Comparison of ENCODE assay signal across 12 cellular contexts in the genomic region with DNA sequence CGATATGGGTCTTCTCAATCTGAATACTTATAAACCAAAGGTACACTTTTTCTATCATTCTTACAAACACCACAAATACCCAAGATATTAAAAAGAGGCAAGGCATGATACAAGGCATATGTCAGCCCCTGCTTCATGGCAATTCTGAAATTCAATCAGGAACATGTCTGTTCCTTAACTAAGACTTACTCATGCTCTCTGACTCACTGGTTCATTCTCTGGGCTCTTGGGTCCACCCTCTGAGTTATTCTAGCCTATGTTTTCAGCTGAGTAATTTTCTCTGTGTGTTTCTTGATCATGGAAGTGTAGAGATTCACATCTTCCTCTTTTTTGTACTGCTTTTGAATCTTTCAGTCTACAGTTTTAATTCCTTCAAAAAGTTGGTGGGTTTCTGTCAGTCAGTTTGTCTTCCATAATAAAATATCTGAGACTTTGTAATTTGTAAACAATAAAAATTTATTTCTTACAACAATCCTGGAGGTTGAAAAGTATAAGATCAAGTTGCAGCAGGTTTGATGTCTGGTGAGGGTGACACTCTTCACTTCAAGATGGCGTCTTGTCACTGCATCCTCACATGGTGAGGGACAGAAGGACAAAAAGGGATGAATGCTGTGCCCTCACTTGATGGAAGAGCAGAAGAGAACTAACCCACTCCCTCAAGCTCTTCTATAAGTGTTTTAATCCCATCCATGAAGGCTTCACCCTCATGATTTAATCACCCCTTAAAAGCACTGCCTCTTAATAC.
A peak's percentile ranks its signal among the peaks of the same experiment; 100 is the strongest.
DNase-seq lines count a peak whose midpoint lies in the region; ATAC-seq and TF ChIP-seq lines count a peak whose summit lies in the region.
"Had no signal": no experiment of that assay in that cellular context is flagged by ENCODE, and none has a peak within 500 bp of the region (broad histone marks: within the 10 kb centered on the region; RNA-seq: fewer than 3 reads in every experiment).

No MANE protein-coding gene starts in this region.

- H3K36me3 Mint-ChIP-seq in memory B cell, result no peaks in the 10 kb centered on the region

- TF ChIP-seq POLR2A in vagina (IDR thresholded peaks at IDR 0.05), result no peak

- H3K27me3 ChIP-seq in vagina, result no peaks in the 10 kb centered on the region
- H3K27me3 ChIP-seq: testis had no signal

- ATAC-seq in HG03432 (IDR thresholded peaks at IDR 0.05; ENCODE audit: unreplicated experiment), result peak; percentile 55
- ATAC-seq in memory B cell (ENCODE audit: low read depth), result peak; percentile 58
- no peak for ATAC-seq in HG03025 (IDR thresholded peaks at IDR 0.05; ENCODE audit: low FRiP score, unreplicated experiment)
- ATAC-seq: mucosa of descending colon had no signal

- H3K9me3 ChIP-seq in vagina, result no peaks in the 10 kb centered on the region
- H3K9me3 ChIP-seq: mucosa of descending colon, testis had no signal

- no peak overlapping the region for H3K4me3 ChIP-seq in vagina
- H3K4me3 ChIP-seq: mucosa of descending colon, testis had no signal

- peaks cover 6% of the 10 kb centered on the region for H3K9me3 Mint-ChIP-seq in memory B cell

- no peak overlapping the region for H3K4me3 Mint-ChIP-seq in memory B cell

- H3K4me1 Mint-ChIP-seq in memory B cell, result peaks cover 6% of the 10 kb centered on the region

- no peak for TF ChIP-seq CTCF in vagina (IDR thresholded peaks at IDR 0.05)

- DNase-seq in EL, result peak; percentile 53
- DNase-seq in astrocyte of the hippocampus (ENCODE audit: low read depth, low spot score), result peak; percentile 53
- no peak for DNase-seq in memory B cell (ENCODE audit: low spot score in 2 of 2)
- no peak for DNase-seq in SW 1271 (lab: John Stamatoyannopoulos, UW)
- DNase-seq in activated CD8-positive, alpha-beta memory T cell treated with anti-CD3 and anti-CD28 coated beads for 24 hours, result no peak
- DNase-seq in vagina (ENCODE audit: extremely low spot score in 2 of 2), result no peak
- DNase-seq: GOT3, mucosa of descending colon, NCI-H524 treated with DMSO at 0.1 percent for 48 hours, testis had no signal

- H3K27me3 Mint-ChIP-seq in memory B cell, result no peaks in the 10 kb centered on the region

- intact Hi-C loops in vagina (cut with DNase I), result no loop called here

- no peak overlapping the region for H3K27ac Mint-ChIP-seq in memory B cell

- H3K4me1 ChIP-seq in vagina, result peaks cover 26% of the 10 kb centered on the region

- H3K36me3 ChIP-seq in vagina, result no peaks in the 10 kb centered on the region

- H3K27ac ChIP-seq in vagina, result no peak overlapping the region

Comparison
In these comparisons a context has a peak if more than half of its experiments do, and no peak if none do; other contexts are left out.
1. DNase-seq: peak in EL (single experiment) and astrocyte of the hippocampus (single experiment); none in memory B cell (0 of 2), SW 1271 (0 of 2), activated CD8-positive, alpha-beta memory T cell treated with anti-CD3 and anti-CD28 coated beads for 24 hours (single experiment) and vagina (0 of 2).